Comparison of ENCODE assay signal across 8 cellular contexts in the genomic region with DNA sequence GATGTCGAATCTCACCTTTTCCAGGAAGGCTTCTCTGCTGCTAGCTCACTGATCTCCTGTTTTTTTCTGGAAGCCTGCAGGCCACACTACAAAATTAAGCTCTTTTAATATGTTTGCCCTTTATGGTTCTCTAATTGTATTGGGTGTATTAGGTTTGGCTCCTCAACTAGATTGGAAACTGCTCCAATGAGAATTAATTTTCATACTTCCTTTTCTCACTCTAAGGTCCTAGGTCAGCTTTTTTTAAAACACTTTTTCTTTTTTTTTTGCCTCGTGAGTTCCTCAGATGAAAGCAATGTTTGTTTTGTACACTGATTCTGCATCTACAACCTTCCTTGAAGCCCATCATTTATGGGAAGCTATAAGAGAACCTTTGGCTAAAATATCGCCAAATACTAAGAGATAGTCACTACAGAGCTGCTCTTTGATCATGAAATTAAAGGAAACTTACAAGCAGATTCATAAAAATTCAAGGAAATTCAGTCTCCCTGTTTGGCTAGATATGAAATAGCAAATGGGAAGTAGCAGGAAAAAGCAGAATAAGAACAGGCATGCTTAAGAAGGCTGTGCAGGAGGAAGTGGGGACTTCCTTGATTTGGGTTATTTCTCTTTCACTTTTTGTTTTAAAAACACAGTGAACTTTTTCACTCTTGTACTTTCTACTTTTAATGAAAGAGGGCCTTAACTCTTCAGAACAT. TPM values are rescaled to one million over a fixed set of nuclear protein-coding genes. Genes with fewer than 3 reads are reported as not detected.
DNase-seq lines count a peak whose midpoint lies in the region; ATAC-seq, FAIRE-seq and TF ChIP-seq lines count a peak whose summit lies in the region.

No MANE protein-coding gene starts in this region.

- H3K36me3 Mint-ChIP-seq in activated B cell treated with CpG ODN at 0.5 μM for 24 hours (ENCODE audit: low read depth) (no peaks in the 10 kb centered on the region), naive B cell (peaks cover 0 to 5% of the 10 kb centered on the region in 2 donors)

- ATAC-seq in GM19035 (IDR thresholded peaks at IDR 0.05; ENCODE audit: unreplicated experiment): peak; percentile 93
- ATAC-seq in HG03175 (IDR thresholded peaks at IDR 0.05; ENCODE audit: unreplicated experiment): peak; percentile 68
- peak; percentile 80 for ATAC-seq in activated B cell treated with CpG ODN at 0.5 μM for 24 hours (ENCODE audit: low read depth)
- ATAC-seq in naive B cell (ENCODE audit: low read depth in 2 of 2): peak; percentile 86 to 91

- FAIRE-seq in urothelium cell line (lab: Jason Lieb, UNC): no peak

- H3K79me2 ChIP-seq in ACC112 (ENCODE audit: control insufficient read depth, insufficient read depth, low read length, unreplicated experiment): no peaks in the 10 kb centered on the region

- DNase-seq in activated B cell treated with CpG ODN at 0.5 μM for 24 hours (no peak), naive B cell (peak; percentile 39), NCI-H446 (lab: John Stamatoyannopoulos, UW) (no peak), urothelium cell line (ENCODE audit: low spot score) (no peak)
- no peak for DNase-seq in activated effector memory CD4-positive, alpha-beta T cell treated with Interleukin-2 at 50 U/mL for 16 hours

- peaks cover 32% of the 10 kb centered on the region for H3K4me1 Mint-ChIP-seq in activated B cell treated with CpG ODN at 0.5 μM for 24 hours
- H3K4me1 Mint-ChIP-seq in naive B cell: peaks cover 20 to 34% (median 29%) of the 10 kb centered on the region in 3 donors

- H3K27me3 ChIP-seq in ACC112 (ENCODE audit: insufficient read depth, low read length): no peaks in the 10 kb centered on the region

- H3K27ac ChIP-seq in ACC112 (ENCODE audit: low read depth, low read length): no peak overlapping the region

- H3K9me3 Mint-ChIP-seq in activated B cell treated with CpG ODN at 0.5 μM for 24 hours (no peaks in the 10 kb centered on the region), naive B cell (peaks cover 0 to 14% (median 1%) of the 10 kb centered on the region in 7 donors)

- H3K36me3 ChIP-seq in ACC112 (ENCODE audit: insufficient read depth, low read length): no peaks in the 10 kb centered on the region

- CTCF ChIA-PET in activated B cell treated with CpG ODN at 0.5 μM for 24 hours (lab: Charles Lee): interaction anchor here (1.4 to 1.7 kb wide), 2 partner anchors 9 to 57 kb away, joined by 5 to 6 read pairs; no protein-coding TSS in a partner anchor

- H3K4me1 ChIP-seq in ACC112 (ENCODE audit: control insufficient read depth, insufficient read depth, low read length, unreplicated experiment): peaks cover 5% of the 10 kb centered on the region

- POLR2A ChIA-PET in activated B cell treated with CpG ODN at 0.5 μM for 24 hours (lab: Charles Lee): interaction anchor here (0.6 to 0.8 kb wide), 2 partner anchors 72 to 99 kb away, joined by 3 to 4 read pairs; no protein-coding TSS in a partner anchor

- no peak for TF ChIP-seq CTCF in activated B cell treated with CpG ODN at 0.5 μM for 24 hours (IDR thresholded peaks at IDR 0.05)

- H2AFZ ChIP-seq in ACC112 (ENCODE audit: low read length, unreplicated experiment): peak overlapping the region; percentile 99

- H3K27ac Mint-ChIP-seq in activated B cell treated with CpG ODN at 0.5 μM for 24 hours (peak overlapping the region; percentile 94), naive B cell (peak overlapping the region; percentile 88 to 98 (median 94))

- H3K27me3 Mint-ChIP-seq in activated B cell treated with CpG ODN at 0.5 μM for 24 hours (no peaks in the 10 kb centered on the region), naive B cell (no peaks in the 10 kb centered on the region)

- peak overlapping the region; percentile 81 for H3K4me3 Mint-ChIP-seq in activated B cell treated with CpG ODN at 0.5 μM for 24 hours
- H3K4me3 Mint-ChIP-seq in naive B cell: peak overlapping the region; percentile 61 to 95 (median 84)

- intact Hi-C loops in activated B cell treated with CpG ODN at 0.5 μM for 24 hours (cut with micrococcal nuclease): loop anchor here (1.0 to 2.0 kb wide), 2 partner anchors 200 to 1561 kb away; a partner anchor contains a TSS

- H3K4me3 ChIP-seq in ACC112 (ENCODE audit: low read depth, low read length): no peak overlapping the region

RNA-seq across cellular contexts. Expression of a gene that starts 55.2 kb away (rescaled TPM):
- 0.55 and 0.56 TPM in 2 replicates for total RNA-seq in activated B cell treated with CpG ODN at 0.5 μM for 24 hours
- polyA plus RNA-seq in naive B cell (ENCODE audit: low read depth in 6 of 6): 1 to 10 TPM; 1.4 to 4.1 (median 2.0) TPM
